18 cellular contexts compared by ENCODE assay signal in the genomic region with DNA sequence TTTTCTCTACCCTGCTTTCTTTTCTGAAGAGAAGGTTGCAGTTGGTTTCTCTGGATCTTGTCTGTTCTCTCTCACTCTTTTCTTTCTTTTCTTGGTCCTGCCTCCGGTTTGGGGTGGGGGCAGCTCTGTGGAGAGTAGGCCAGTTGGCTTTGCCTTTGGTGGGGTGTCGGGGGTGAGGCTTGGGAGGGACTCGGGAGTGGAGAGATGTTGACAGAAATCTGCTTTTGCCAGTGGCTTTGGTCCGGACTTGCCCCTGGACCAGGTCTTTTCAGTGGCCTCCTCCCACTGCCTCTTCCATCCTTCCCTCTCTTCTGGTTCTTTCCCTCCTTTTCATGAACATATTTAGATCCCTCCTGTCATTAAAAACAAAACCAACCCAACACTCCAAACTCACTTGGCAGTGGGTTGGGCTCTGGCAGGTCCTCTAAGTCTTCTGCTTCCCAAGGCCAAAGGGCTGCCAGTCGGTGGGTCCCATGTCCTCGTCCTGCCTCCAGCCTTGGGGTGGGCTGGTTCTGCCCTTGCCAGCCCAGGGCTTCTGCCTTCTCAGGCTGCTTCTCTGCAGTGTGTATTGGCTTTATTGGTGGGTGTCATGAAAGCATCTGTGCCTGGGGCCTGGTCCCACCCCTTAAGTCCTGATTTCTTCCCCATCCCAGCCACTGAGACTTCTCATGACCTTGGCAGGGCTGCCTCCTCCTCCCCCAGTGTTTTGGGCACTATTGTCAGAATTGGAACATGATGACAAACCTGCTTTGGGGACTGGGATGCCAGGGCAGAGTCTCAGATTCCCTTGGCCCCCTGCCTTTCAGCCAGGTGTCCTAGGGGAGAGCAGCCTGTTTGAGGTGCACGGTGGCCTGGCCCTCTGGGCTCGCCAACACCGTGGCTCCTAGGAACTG. TPM values are rescaled to one million over a fixed set of nuclear protein-coding genes. Genes with fewer than 3 reads are reported as not detected.
DNase-seq lines count a peak whose midpoint lies in the region; ATAC-seq and TF ChIP-seq lines count a peak whose summit lies in the region.
"Had no signal": no experiment of that assay in that cellular context is flagged by ENCODE, and none has a peak within 500 bp of the region (broad histone marks: within the 10 kb centered on the region; RNA-seq: fewer than 3 reads in every experiment).

No MANE protein-coding gene starts in this region.

- H3K27me3 Mint-ChIP-seq in activated CD8-positive, alpha-beta T cell treated with anti-CD3 and anti-CD28 coated beads for 36 hours: peaks cover 20% of the 10 kb centered on the region
- peaks cover 2% of the 10 kb centered on the region for H3K27me3 Mint-ChIP-seq in activated CD8-positive, alpha-beta T cell treated with anti-CD3 and anti-CD28 coated beads, Interleukin-2, amount 10 ng/mL, durations not matched to agents 7 days and 5 days (ENCODE audit: low read depth)
- H3K27me3 Mint-ChIP-seq in stimulated activated naive CD8-positive, alpha-beta T cell treated with anti-CD3 and anti-CD28 coated beads, Interleukin-15, amount 100 ng/mL, for 72 hours: peaks cover 38% of the 10 kb centered on the region

- no peak for DNase-seq in activated CD8-positive, alpha-beta T cell treated with anti-CD3 and anti-CD28 coated beads for 36 hours
- DNase-seq in activated CD8-positive, alpha-beta T cell treated with anti-CD3 and anti-CD28 coated beads, Interleukin-2, amount 10 ng/mL, durations not matched to agents 7 days and 5 days: no peak
- peak; percentile 40 for DNase-seq in RWPE2 (ENCODE audit: low spot score)
- DNase-seq in ecto neural progenitor cell (ENCODE audit: low spot score): peak; percentile 31
- DNase-seq in stimulated activated naive CD8-positive, alpha-beta T cell treated with anti-CD3 and anti-CD28 coated beads, Interleukin-15, amount 100 ng/mL, for 72 hours: no peak
- no peak for DNase-seq in HEK293T (ENCODE audit: extremely low spot score)
- DNase-seq: activated CD4-positive, CD25-positive, alpha-beta regulatory T cell; DMS153; GF-D8; left colon; NCI-H1694 treated with DMSO at 0.1 percent for 48 hours; SK-N-SH; stimulated activated CD4-positive, alpha-beta T cell treated with anti-CD3 and anti-CD28 coated beads, Interleukin-2, amount 100 ng/mL, for 24 hours had no signal

- H3K36me3 ChIP-seq in RWPE2 (ENCODE audit: low read depth): no peaks in the 10 kb centered on the region

- intact Hi-C loops in activated CD8-positive, alpha-beta T cell treated with anti-CD3 and anti-CD28 coated beads for 36 hours (cut with micrococcal nuclease): no loop called here

- no peak overlapping the region for H3K4me3 Mint-ChIP-seq in activated CD8-positive, alpha-beta T cell treated with anti-CD3 and anti-CD28 coated beads for 36 hours
- H3K4me3 Mint-ChIP-seq in activated CD8-positive, alpha-beta T cell treated with anti-CD3 and anti-CD28 coated beads, Interleukin-2, amount 10 ng/mL, durations not matched to agents 7 days and 5 days: no peak overlapping the region
- peak overlapping the region; percentile 14 to 61 for H3K4me3 Mint-ChIP-seq in stimulated activated naive CD8-positive, alpha-beta T cell treated with anti-CD3 and anti-CD28 coated beads, Interleukin-15, amount 100 ng/mL, for 72 hours
- H3K4me3 Mint-ChIP-seq: nephron had no signal

- H3K4me1 Mint-ChIP-seq in activated CD8-positive, alpha-beta T cell treated with anti-CD3 and anti-CD28 coated beads for 36 hours (ENCODE audit: low read depth): peaks cover 74% of the 10 kb centered on the region
- H3K4me1 Mint-ChIP-seq in activated CD8-positive, alpha-beta T cell treated with anti-CD3 and anti-CD28 coated beads, Interleukin-2, amount 10 ng/mL, durations not matched to agents 7 days and 5 days (ENCODE audit: low read depth): peaks cover 49% of the 10 kb centered on the region
- H3K4me1 Mint-ChIP-seq in stimulated activated naive CD8-positive, alpha-beta T cell treated with anti-CD3 and anti-CD28 coated beads, Interleukin-15, amount 100 ng/mL, for 72 hours: peaks cover 90% of the 10 kb centered on the region

- H3K27ac Mint-ChIP-seq in activated CD8-positive, alpha-beta T cell treated with anti-CD3 and anti-CD28 coated beads for 36 hours: peak overlapping the region; percentile 47
- no peak overlapping the region for H3K27ac Mint-ChIP-seq in activated CD8-positive, alpha-beta T cell treated with anti-CD3 and anti-CD28 coated beads, Interleukin-2, amount 10 ng/mL, durations not matched to agents 7 days and 5 days
- peak overlapping the region in 1 of 2 donors; percentile 86 for H3K27ac Mint-ChIP-seq in stimulated activated naive CD8-positive, alpha-beta T cell treated with anti-CD3 and anti-CD28 coated beads, Interleukin-15, amount 100 ng/mL, for 72 hours
- H3K27ac Mint-ChIP-seq: nephron had no signal

- no peak for ATAC-seq in activated CD8-positive, alpha-beta T cell treated with anti-CD3 and anti-CD28 coated beads for 36 hours
- no peak for ATAC-seq in activated CD8-positive, alpha-beta T cell treated with anti-CD3 and anti-CD28 coated beads, Interleukin-2, amount 10 ng/mL, durations not matched to agents 7 days and 5 days
- ATAC-seq in RWPE2 (ENCODE audit: low read depth): no peak
- ATAC-seq in stimulated activated naive CD8-positive, alpha-beta T cell treated with anti-CD3 and anti-CD28 coated beads, Interleukin-15, amount 100 ng/mL, for 72 hours: no peak
- ATAC-seq in HG03439 (IDR thresholded peaks at IDR 0.05; ENCODE audit: unreplicated experiment): no peak
- no peak for ATAC-seq in HG03108 (IDR thresholded peaks at IDR 0.05; ENCODE audit: unreplicated experiment)
- ATAC-seq: left colon had no signal

- peaks cover 14% of the 10 kb centered on the region for H3K36me3 Mint-ChIP-seq in activated CD8-positive, alpha-beta T cell treated with anti-CD3 and anti-CD28 coated beads for 36 hours (ENCODE audit: low read depth)
- H3K36me3 Mint-ChIP-seq in activated CD8-positive, alpha-beta T cell treated with anti-CD3 and anti-CD28 coated beads, Interleukin-2, amount 10 ng/mL, durations not matched to agents 7 days and 5 days (ENCODE audit: low read depth): no peaks in the 10 kb centered on the region

- no peak for TF ChIP-seq CTCF in activated CD8-positive, alpha-beta T cell treated with anti-CD3 and anti-CD28 coated beads for 36 hours (IDR thresholded peaks at IDR 0.05)
- no peak for TF ChIP-seq CTCF in RWPE2 (IDR thresholded peaks at IDR 0.05; ENCODE audit: poor library complexity, severe bottlenecking)

- H3K4me3 ChIP-seq in RWPE2 (ENCODE audit: severe bottlenecking): no peak overlapping the region

- CTCF ChIA-PET in activated CD8-positive, alpha-beta T cell treated with anti-CD3 and anti-CD28 coated beads for 36 hours (lab: Charles Lee): no interaction called here
- CTCF ChIA-PET in activated CD8-positive, alpha-beta T cell treated with anti-CD3 and anti-CD28 coated beads, Interleukin-2, amount 10 ng/mL, durations not matched to agents 7 days and 5 days (lab: Charles Lee): no interaction called here
- CTCF ChIA-PET in HEK293T (lab: Yijun Ruan, JAX): no interaction called here

- H3K27ac ChIP-seq in RWPE2 (ENCODE audit: poor library complexity, severe bottlenecking): no peak overlapping the region
- H3K27ac ChIP-seq: KMS-11 had no signal

- no peaks in the 10 kb centered on the region for H3K27me3 ChIP-seq in RWPE2 (ENCODE audit: insufficient read depth, poor library complexity, severe bottlenecking)

- H3K9me3 Mint-ChIP-seq in activated CD8-positive, alpha-beta T cell treated with anti-CD3 and anti-CD28 coated beads for 36 hours: no peaks in the 10 kb centered on the region
- H3K9me3 Mint-ChIP-seq in activated CD8-positive, alpha-beta T cell treated with anti-CD3 and anti-CD28 coated beads, Interleukin-2, amount 10 ng/mL, durations not matched to agents 7 days and 5 days (ENCODE audit: insufficient read depth): no peaks in the 10 kb centered on the region
- no peaks in the 10 kb centered on the region for H3K9me3 Mint-ChIP-seq in stimulated activated naive CD8-positive, alpha-beta T cell treated with anti-CD3 and anti-CD28 coated beads, Interleukin-15, amount 100 ng/mL, for 72 hours
- H3K9me3 Mint-ChIP-seq: nephron had no signal

- H3K4me1 ChIP-seq in RWPE2 (ENCODE audit: insufficient read depth, poor library complexity, severe bottlenecking): peaks cover 6% of the 10 kb centered on the region

- H3K9me3 ChIP-seq in RWPE2 (ENCODE audit: severe bottlenecking): no peaks in the 10 kb centered on the region
- H3K9me3 ChIP-seq: SK-N-SH had no signal

- POLR2A ChIA-PET in activated CD8-positive, alpha-beta T cell treated with anti-CD3 and anti-CD28 coated beads for 36 hours (lab: Charles Lee): no interaction called here
- POLR2A ChIA-PET in activated CD8-positive, alpha-beta T cell treated with anti-CD3 and anti-CD28 coated beads, Interleukin-2, amount 10 ng/mL, durations not matched to agents 7 days and 5 days (lab: Charles Lee): no interaction called here
- POLR2A ChIA-PET in HEK293T (lab: Yijun Ruan, JAX): interaction anchor here (1.3 kb wide), 1 partner anchor 17 kb away, joined by 3 read pairs; a partner anchor contains a TSS

TF ChIP-seq in HEK293T, 16 proteins besides CTCF, POLR2A, EP300 and RAD21:
- TF ChIP-seq SUZ12 (IDR thresholded peaks at IDR 0.05): no peak

RNA-seq across cellular contexts. Expression of a gene that starts 16.9 kb away (rescaled TPM):
- 10 to 100 TPM; 13.6 to 13.8 TPM for total RNA-seq in activated CD8-positive, alpha-beta T cell treated with anti-CD3 and anti-CD28 coated beads for 36 hours
- total RNA-seq in activated CD8-positive, alpha-beta T cell treated with anti-CD3 and anti-CD28 coated beads, Interleukin-2, amount 10 ng/mL, durations not matched to agents 7 days and 5 days: 1 to 10 TPM; 4.6 to 5.5 TPM
- total RNA-seq: HT-29 had no signal

Comparison
In these comparisons a context has a peak if more than half of its experiments do, and no peak if none do; other contexts are left out.
1. DNase-seq: peak in RWPE2 (single experiment) and ecto neural progenitor cell (single experiment); none in activated CD8-positive, alpha-beta T cell treated with anti-CD3 and anti-CD28 coated beads for 36 hours (single experiment), activated CD8-positive, alpha-beta T cell treated with anti-CD3 and anti-CD28 coated beads, Interleukin-2, amount 10 ng/mL, durations not matched to agents 7 days and 5 days (single experiment), stimulated activated naive CD8-positive, alpha-beta T cell treated with anti-CD3 and anti-CD28 coated beads, Interleukin-15, amount 100 ng/mL, for 72 hours (0 of 2) and HEK293T (single experiment).
2. H3K4me3 Mint-ChIP-seq: peak in stimulated activated naive CD8-positive, alpha-beta T cell treated with anti-CD3 and anti-CD28 coated beads, Interleukin-15, amount 100 ng/mL, for 72 hours (2 of 2); none in activated CD8-positive, alpha-beta T cell treated with anti-CD3 and anti-CD28 coated beads for 36 hours (single experiment) and activated CD8-positive, alpha-beta T cell treated with anti-CD3 and anti-CD28 coated beads, Interleukin-2, amount 10 ng/mL, durations not matched to agents 7 days and 5 days (single experiment).